ENCODE assay signal across 30 cellular contexts in genomic region chr7:6643915-6644625, GRCh38.
"Had no signal": no experiment of that assay in that cellular context is flagged by ENCODE, and none has a peak within 500 bp of the region (broad histone marks: within the 10 kb centered on the region; RNA-seq: fewer than 3 reads in every experiment).

No MANE protein-coding gene starts in this region.

- DNase-seq: activated CD4-positive, alpha-beta T cell treated with anti-CD3 and anti-CD28 coated beads, Interleukin-2, amount 10 ng/mL, durations not matched to agents 24 days and 14 days; activated CD4-positive, alpha-beta T cell treated with anti-CD3 and anti-CD28 coated beads, Interleukin-2, amount 50 U/mL, for 4 hours; activated CD8-positive, alpha-beta memory T cell treated with anti-CD3 and anti-CD28 coated beads, Interleukin-2, amount 50 U/mL, for 4 hours; activated gamma-delta T cell treated with Interleukin-2 at 50 U/mL for 16 hours; activated naive CD4-positive, alpha-beta T cell treated with anti-CD3 and anti-CD28 coated beads for 36 hours; activated T-cell treated with anti-CD3 and anti-CD28 coated beads for 4 hours; activated T-cell treated with anti-CD3 and anti-CD28 coated beads, Interleukin-2, amount 50 U/mL, for 4 hours; adrenal gland; caudate nucleus; Kasumi-1; KBM-7; NCI-H1092 treated with DMSO at 0.1 percent for 48 hours; NCI-H1417; NCI-H146; NCI-H187; NCI-H2029 treated with DMSO at 0.1 percent for 48 hours; NCI-H2107; NCI-H2171; NCI-H510A; NCI-H526; NCI-H748 treated with DMSO at 0.1 percent for 48 hours; NK-92 treated with Interleukin-12 subunit alpha and Interleukin-12 subunit beta, amount 100 ng/mL, for 24 hours; PC-9; Right ventricle myocardium superior; SW 1271; T-helper 1 cell; T1000 had no signal

- H3K27me3 Mint-ChIP-seq: activated CD4-positive, alpha-beta T cell treated with anti-CD3 and anti-CD28 coated beads, Interleukin-2, amount 10 ng/mL, durations not matched to agents 24 days and 14 days; brain had no signal

- H3K4me3 Mint-ChIP-seq: activated CD4-positive, alpha-beta T cell treated with anti-CD3 and anti-CD28 coated beads, Interleukin-2, amount 10 ng/mL, durations not matched to agents 24 days and 14 days; activated naive CD4-positive, alpha-beta T cell treated with anti-CD3 and anti-CD28 coated beads for 36 hours; activated T-cell treated with anti-CD3 and anti-CD28 coated beads, Interleukin-2, amount 50 U/mL, for 4 hours; activated T-helper 1 cell treated with anti-CD3 and anti-CD28 coated beads, Interleukin-12 subunit alpha, Interleukin-12 subunit beta, Interleukin-2, Interleukin-4 antibody, amounts not matched to agents 30 ng/mL and 10 ng/mL and 1 ng/mL, durations not matched to agents 14 hours and 24 hours and 36 hours; brain had no signal

- H3K27ac Mint-ChIP-seq: activated CD4-positive, alpha-beta T cell treated with anti-CD3 and anti-CD28 coated beads, Interleukin-2, amount 10 ng/mL, durations not matched to agents 24 days and 14 days; activated naive CD4-positive, alpha-beta T cell treated with anti-CD3 and anti-CD28 coated beads for 36 hours; activated T-helper 1 cell treated with anti-CD3 and anti-CD28 coated beads, Interleukin-12 subunit alpha, Interleukin-12 subunit beta, Interleukin-2, Interleukin-4 antibody, amounts not matched to agents 30 ng/mL and 10 ng/mL and 1 ng/mL, durations not matched to agents 14 hours and 24 hours and 36 hours; brain had no signal

- ATAC-seq: activated naive CD4-positive, alpha-beta T cell treated with anti-CD3 and anti-CD28 coated beads, Interleukin-2, amount 50 U/mL, for 72 hours; activated T-cell treated with anti-CD3 and anti-CD28 coated beads, Interleukin-2, amount 50 U/mL, for 4 hours had no signal

- H3K9me3 Mint-ChIP-seq: activated CD4-positive, alpha-beta T cell treated with anti-CD3 and anti-CD28 coated beads, Interleukin-2, amount 10 ng/mL, durations not matched to agents 24 days and 14 days; activated naive CD4-positive, alpha-beta T cell treated with anti-CD3 and anti-CD28 coated beads for 36 hours; activated naive CD4-positive, alpha-beta T cell treated with anti-CD3 and anti-CD28 coated beads, Interleukin-2, amount 50 U/mL, for 72 hours; activated T-cell treated with anti-CD3 and anti-CD28 coated beads, Interleukin-2, amount 50 U/mL, for 4 hours; activated T-helper 1 cell treated with anti-CD3 and anti-CD28 coated beads, Interleukin-12 subunit alpha, Interleukin-12 subunit beta, Interleukin-2, Interleukin-4 antibody, amounts not matched to agents 30 ng/mL and 10 ng/mL and 1 ng/mL, durations not matched to agents 14 hours and 24 hours and 36 hours; brain had no signal

- H3K9me3 ChIP-seq: adrenal gland had no signal
